Comparison of ENCODE assay signal across 8 cellular contexts in the genomic region with DNA sequence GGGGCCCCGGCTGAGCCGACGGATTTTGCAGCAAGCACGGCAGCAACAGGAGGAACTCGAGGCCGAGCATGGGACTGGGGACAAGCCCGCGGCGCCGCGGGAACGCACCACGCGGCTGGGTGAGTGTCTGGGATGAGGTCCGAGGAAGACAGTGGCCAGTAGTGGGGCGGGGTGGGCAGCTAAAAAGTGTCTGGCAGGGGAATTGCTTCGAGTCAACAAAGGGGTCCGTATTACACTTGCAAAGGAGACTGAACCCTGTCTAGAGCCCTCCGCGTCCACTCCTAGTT. TPM values are rescaled to one million over a fixed set of nuclear protein-coding genes. Genes with fewer than 3 reads are reported as not detected.
DNase-seq lines count a peak whose midpoint lies in the region; ATAC-seq and TF ChIP-seq lines count a peak whose summit lies in the region.

No MANE protein-coding gene starts in this region.

- H3K27me3 Mint-ChIP-seq in chondrocyte (ENCODE audit: low read depth): no peaks in the 10 kb centered on the region

- peak overlapping the region; percentile 67 for H3K4me3 ChIP-seq in mucosa of descending colon

- peak; percentile 62 for DNase-seq in NCI-H82 (lab: John Stamatoyannopoulos, UW)
- no peak for DNase-seq in NCI-H82 treated with DMSO at 0.1 percent for 48 hours (lab: John Stamatoyannopoulos, UW; ENCODE audit: unreplicated experiment)
- DNase-seq in NCI-H146 (lab: John Stamatoyannopoulos, UW): peak; percentile 76
- DNase-seq in chondrocyte (ENCODE audit: low spot score): no peak
- DNase-seq in mucosa of descending colon: no peak
- no peak for DNase-seq in HK-2 (ENCODE audit: unreplicated experiment)

- H3K9me3 Mint-ChIP-seq in chondrocyte (ENCODE audit: low read depth): no peaks in the 10 kb centered on the region

- H3K4me1 Mint-ChIP-seq in chondrocyte (ENCODE audit: low read depth): peaks cover 49% of the 10 kb centered on the region

- peak overlapping the region; percentile 100 for H3K27ac Mint-ChIP-seq in chondrocyte (ENCODE audit: unreplicated experiment)

- peaks cover 22% of the 10 kb centered on the region for H3K4me1 ChIP-seq in mucosa of descending colon (ENCODE audit: low read depth)

- H3K36me3 Mint-ChIP-seq in chondrocyte (ENCODE audit: low read depth): peaks cover 9% of the 10 kb centered on the region

- ATAC-seq in mucosa of descending colon (peak; percentile 24), GM19395 (IDR thresholded peaks at IDR 0.05; ENCODE audit: unreplicated experiment) (no peak), GM21423 (IDR thresholded peaks at IDR 0.05; ENCODE audit: unreplicated experiment) (no peak)

- no peaks in the 10 kb centered on the region for H3K36me3 ChIP-seq in mucosa of descending colon (ENCODE audit: low read depth)

- intact Hi-C loops in mucosa of descending colon (cut with DNase I, micrococcal nuclease): loop anchor here (10.0 kb wide), 1 partner anchor 127 kb away; no protein-coding TSS in a partner anchor

- no peak for TF ChIP-seq CTCF in chondrocyte (IDR thresholded peaks at IDR 0.05)
- TF ChIP-seq CTCF in mucosa of descending colon (IDR thresholded peaks at IDR 0.05): no peak

- no peaks in the 10 kb centered on the region for H3K9me3 ChIP-seq in mucosa of descending colon

- H3K4me3 Mint-ChIP-seq in chondrocyte (ENCODE audit: unreplicated experiment): peak overlapping the region; percentile 93

RNA-seq across cellular contexts. Expression of a gene that starts 0.4 kb away (rescaled TPM):
- total RNA-seq in chondrocyte: 17.4 to 20.7 TPM (median 19.7 TPM) in 3 replicates
- 10 to 100 TPM in 2 of 3 donors, 1 to 10 TPM in 1; 7.5 to 10.5 (median 10.2) TPM for total RNA-seq in mucosa of descending colon

RNA-seq across cellular contexts. Expression of a gene that starts 0.7 kb away (rescaled TPM):
- total RNA-seq in chondrocyte: 19.9 to 23.4 TPM (median 21.7 TPM) in 3 replicates
- 10 to 100 TPM; 15.5 to 21.2 (median 18.6) TPM for total RNA-seq in mucosa of descending colon

RNA-seq across cellular contexts. Expression of a gene that starts 20.0 kb away (rescaled TPM):
- total RNA-seq in chondrocyte: 47.4 to 56.3 TPM (median 52.9 TPM) in 3 replicates
- 10 to 100 TPM; 51.2 to 69.1 (median 60.0) TPM for total RNA-seq in mucosa of descending colon

RNA-seq across cellular contexts. Expression of a gene that starts 26.5 kb away (rescaled TPM):
- total RNA-seq in chondrocyte (3.4 to 5.2 TPM (median 3.5 TPM) in 3 replicates), mucosa of descending colon (1 to 10 TPM; 2.8 to 3.7 (median 3.2) TPM)

Comparison
In these comparisons a context has a peak if more than half of its experiments do, and no peak if none do; other contexts are left out.
1. DNase-seq: peak in NCI-H82 (single experiment) and NCI-H146 (single experiment); none in NCI-H82 treated with DMSO at 0.1 percent for 48 hours (single experiment), chondrocyte (single experiment), mucosa of descending colon (0 of 3) and HK-2 (single experiment).